ENCODE assay signal across 17 cellular contexts in the genomic region with DNA sequence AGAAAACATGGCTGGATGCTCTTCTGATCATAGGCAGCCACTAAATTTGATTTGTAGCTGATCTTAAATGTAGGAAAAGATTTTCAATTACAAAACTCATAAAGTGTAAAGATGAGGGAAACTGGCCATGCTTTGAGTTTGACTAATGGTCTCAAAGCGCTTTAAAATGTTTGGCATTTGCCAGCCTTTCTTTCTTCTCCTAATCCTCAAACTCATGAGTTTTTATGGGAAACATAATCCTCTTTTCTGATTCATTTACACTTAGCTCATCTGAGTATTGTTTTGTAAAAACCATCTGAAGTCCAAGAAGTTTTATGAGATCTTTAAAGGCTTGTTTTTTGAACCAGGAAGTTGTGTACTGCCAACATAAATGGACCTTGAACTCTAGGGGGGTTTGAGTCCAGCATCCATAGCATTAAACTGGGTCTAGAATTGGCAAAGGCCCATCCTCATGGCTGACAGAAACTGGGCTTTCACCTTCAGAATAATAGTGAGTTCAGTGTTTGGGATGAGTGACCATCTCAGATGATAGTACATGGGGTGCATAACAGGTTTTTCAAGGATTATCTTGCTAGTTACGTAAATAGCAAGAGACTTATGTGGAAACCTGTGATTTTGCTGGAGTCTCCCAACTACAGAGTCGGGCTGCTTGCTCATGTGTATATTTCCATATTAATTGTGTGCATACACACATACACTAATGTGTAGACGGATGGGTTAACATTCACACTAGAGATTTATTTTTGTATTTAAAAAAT. TPM values are rescaled to one million over a fixed set of nuclear protein-coding genes. Genes with fewer than 3 reads are reported as not detected.
DNase-seq lines count a peak whose midpoint lies in the region; ATAC-seq and TF ChIP-seq lines count a peak whose summit lies in the region.
"Had no signal": no experiment of that assay in that cellular context is flagged by ENCODE, and none has a peak within 500 bp of the region (broad histone marks: within the 10 kb centered on the region; RNA-seq: fewer than 3 reads in every experiment).

No MANE protein-coding gene starts in this region.

- ATAC-seq in activated naive CD8-positive, alpha-beta T cell treated with anti-CD3 and anti-CD28 coated beads, Interleukin-2, amount 50 U/mL, for 24 hours, result no peak
- no peak for ATAC-seq in sciatic nerve

- no peaks in the 10 kb centered on the region for H3K36me3 Mint-ChIP-seq in activated naive CD8-positive, alpha-beta T cell
- H3K36me3 Mint-ChIP-seq in activated naive CD8-positive, alpha-beta T cell treated with anti-CD3 and anti-CD28 coated beads, Interleukin-2, amount 50 U/mL, for 24 hours (ENCODE audit: low read depth), result no peaks in the 10 kb centered on the region

- TF ChIP-seq CTCF in VCaP (conservative IDR thresholded peaks at IDR 0.05), result no peak

- no peaks in the 10 kb centered on the region for H3K9me3 Mint-ChIP-seq in activated naive CD8-positive, alpha-beta T cell (ENCODE audit: low read depth)
- no peaks in the 10 kb centered on the region for H3K9me3 Mint-ChIP-seq in activated naive CD8-positive, alpha-beta T cell treated with anti-CD3 and anti-CD28 coated beads, Interleukin-2, amount 50 U/mL, for 24 hours

- H3K27me3 Mint-ChIP-seq in activated naive CD8-positive, alpha-beta T cell, result peaks cover 4% of the 10 kb centered on the region
- H3K27me3 Mint-ChIP-seq in activated naive CD8-positive, alpha-beta T cell treated with anti-CD3 and anti-CD28 coated beads, Interleukin-2, amount 50 U/mL, for 24 hours, result peaks cover 17% of the 10 kb centered on the region

- no peak for DNase-seq in activated naive CD8-positive, alpha-beta T cell treated with anti-CD3 and anti-CD28 coated beads, Interleukin-2, amount 50 U/mL, for 24 hours
- DNase-seq in left kidney (ENCODE audit: low read depth, low spot score) (peak; percentile 13), D341Med (ENCODE audit: low spot score) (no peak), sciatic nerve (ENCODE audit: low spot score) (no peak), RKO (ENCODE audit: low spot score) (no peak), KBM-7 (no peak)
- DNase-seq: 8988T, DMS79, GDM1, NCI-H1105 treated with DMSO at 0.1 percent for 48 hours, NCI-H187 treated with DMSO at 0.1 percent for 48 hours, NCI-H2171 treated with DMSO at 0.1 percent for 48 hours, NCI-H510A, OCI-M1 had no signal

- H3K4me1 Mint-ChIP-seq in activated naive CD8-positive, alpha-beta T cell (ENCODE audit: low read depth), result no peaks in the 10 kb centered on the region
- H3K4me1 Mint-ChIP-seq in activated naive CD8-positive, alpha-beta T cell treated with anti-CD3 and anti-CD28 coated beads, Interleukin-2, amount 50 U/mL, for 24 hours, result peaks cover 2% of the 10 kb centered on the region

- no peak overlapping the region for H3K4me3 Mint-ChIP-seq in activated naive CD8-positive, alpha-beta T cell
- no peak overlapping the region for H3K4me3 Mint-ChIP-seq in activated naive CD8-positive, alpha-beta T cell treated with anti-CD3 and anti-CD28 coated beads, Interleukin-2, amount 50 U/mL, for 24 hours
- H3K4me3 Mint-ChIP-seq: CD14-positive monocyte had no signal

- H3K27ac ChIP-seq in VCaP, result peak overlapping the region; percentile 47

- H3K27ac Mint-ChIP-seq in activated naive CD8-positive, alpha-beta T cell, result peak overlapping the region; percentile 24
- H3K27ac Mint-ChIP-seq in activated naive CD8-positive, alpha-beta T cell treated with anti-CD3 and anti-CD28 coated beads, Interleukin-2, amount 50 U/mL, for 24 hours, result no peak overlapping the region
- H3K27ac Mint-ChIP-seq: CD14-positive monocyte had no signal

- in situ Hi-C loops in KBM-7 (cut with MboI; ENCODE audit: low pct_unique_long_range_greater_than_20kb, low sequenced_read_pairs), result no loop called here

- intact Hi-C loops in sciatic nerve (cut with DNase I), result no loop called here

RNA-seq across cellular contexts. Expression of gene LTBP1, which starts 3.8 kb away (rescaled TPM):
- total RNA-seq in sciatic nerve, result 48.9 TPM
